ENCODE assay signal across 10 cellular contexts in the genomic region with DNA sequence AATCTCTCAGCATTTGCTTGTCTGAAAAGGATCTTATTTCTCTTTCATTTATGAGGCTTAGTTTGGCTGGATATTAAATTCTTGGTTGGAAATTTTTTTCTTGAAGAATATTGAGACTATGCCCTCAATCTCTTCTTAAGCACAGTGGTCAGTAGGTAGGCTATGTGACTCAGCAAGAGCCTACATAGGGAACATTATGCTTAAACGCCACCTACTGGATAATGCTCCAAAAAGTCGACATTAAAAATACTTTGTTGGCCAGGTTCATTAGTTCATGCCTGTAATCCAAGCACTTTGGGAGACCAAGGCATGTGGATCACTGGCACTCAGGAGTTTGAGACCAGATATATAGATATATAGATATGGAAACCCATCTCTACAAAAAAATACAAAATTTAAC.
DNase-seq lines count a peak whose midpoint lies in the region; ATAC-seq and TF ChIP-seq lines count a peak whose summit lies in the region.
"Had no signal": no experiment of that assay in that cellular context is flagged by ENCODE, and none has a peak within 500 bp of the region (broad histone marks: within the 10 kb centered on the region; RNA-seq: fewer than 3 reads in every experiment).

No MANE protein-coding gene starts in this region.

- in situ Hi-C loops in ACHN (cut with HindIII; ENCODE audit: low pct_ligation_motif_present, low pct_unique_long_range_greater_than_20kb, low sequenced_read_pairs): no loop called here

- H3K4me3 ChIP-seq in foreskin fibroblast (ENCODE audit: low read depth in 1 of 2, low read length in 2 of 2): no peak overlapping the region
- H3K4me3 ChIP-seq: pancreas had no signal

- DNase-seq in ACHN (peak; percentile 51), OCI-M1 (lab: John Stamatoyannopoulos, UW) (peak; percentile 61), foreskin fibroblast (peak; percentile 43 to 61), CD1c-positive myeloid dendritic cell (ENCODE audit: extremely low spot score) (no peak)
- no peak for DNase-seq in stimulated activated naive B cell treated with anti-CD40 and anti-IgM and Interleukin-4, amounts not matched to agents 10 μg/mL and 1 μg/mL and 100 μg/mL, for 72 hours
- no peak for DNase-seq in stimulated activated naive CD4-positive, alpha-beta T cell treated with Interleukin-2 at 50 U/mL for 16 hours (lab: John Stamatoyannopoulos, UW)
- DNase-seq: NCI-H1092, pancreas had no signal

- no peak overlapping the region for H3K27ac Mint-ChIP-seq in stimulated activated naive B cell treated with anti-CD40 and anti-IgM and Interleukin-4, amounts not matched to agents 10 μg/mL and 1 μg/mL and 100 μg/mL, for 72 hours

- H3K36me3 Mint-ChIP-seq in stimulated activated naive B cell treated with anti-CD40 and anti-IgM and Interleukin-4, amounts not matched to agents 10 μg/mL and 1 μg/mL and 100 μg/mL, for 72 hours: peaks cover 0 to 4% of the 10 kb centered on the region in 2 donors

- peak; percentile 28 for TF ChIP-seq CTCF in foreskin fibroblast (IDR thresholded peaks at IDR 0.05; ENCODE audit: low read depth, low read length)

- peaks cover 17 to 19% of the 10 kb centered on the region in 2 donors for H3K9me3 Mint-ChIP-seq in stimulated activated naive B cell treated with anti-CD40 and anti-IgM and Interleukin-4, amounts not matched to agents 10 μg/mL and 1 μg/mL and 100 μg/mL, for 72 hours

- peaks cover 2 to 20% of the 10 kb centered on the region in 2 donors for H3K27me3 Mint-ChIP-seq in stimulated activated naive B cell treated with anti-CD40 and anti-IgM and Interleukin-4, amounts not matched to agents 10 μg/mL and 1 μg/mL and 100 μg/mL, for 72 hours

- no peak overlapping the region for H3K4me3 Mint-ChIP-seq in stimulated activated naive B cell treated with anti-CD40 and anti-IgM and Interleukin-4, amounts not matched to agents 10 μg/mL and 1 μg/mL and 100 μg/mL, for 72 hours

- H3K4me1 Mint-ChIP-seq in stimulated activated naive B cell treated with anti-CD40 and anti-IgM and Interleukin-4, amounts not matched to agents 10 μg/mL and 1 μg/mL and 100 μg/mL, for 72 hours: no peaks in the 10 kb centered on the region

- ATAC-seq in GM21619 (IDR thresholded peaks at IDR 0.05; ENCODE audit: unreplicated experiment): peak; percentile 51
- no peak for ATAC-seq in HG02852 (IDR thresholded peaks at IDR 0.05; ENCODE audit: unreplicated experiment)
- ATAC-seq in stimulated activated naive B cell treated with anti-CD40 and anti-IgM and Interleukin-4, amounts not matched to agents 10 μg/mL and 1 μg/mL and 100 μg/mL, for 72 hours (replicated peaks): no peak

Comparison
In these comparisons a context has a peak if more than half of its experiments do, and no peak if none do; other contexts are left out.
1. DNase-seq: peak in ACHN (single experiment), OCI-M1 (single experiment) and foreskin fibroblast (2 of 2); none in CD1c-positive myeloid dendritic cell (single experiment), stimulated activated naive B cell treated with anti-CD40 and anti-IgM and Interleukin-4, amounts not matched to agents 10 μg/mL and 1 μg/mL and 100 μg/mL, for 72 hours (single experiment) and stimulated activated naive CD4-positive, alpha-beta T cell treated with Interleukin-2 at 50 U/mL for 16 hours (single experiment).